27 cellular contexts compared by ENCODE assay signal in the genomic region with DNA sequence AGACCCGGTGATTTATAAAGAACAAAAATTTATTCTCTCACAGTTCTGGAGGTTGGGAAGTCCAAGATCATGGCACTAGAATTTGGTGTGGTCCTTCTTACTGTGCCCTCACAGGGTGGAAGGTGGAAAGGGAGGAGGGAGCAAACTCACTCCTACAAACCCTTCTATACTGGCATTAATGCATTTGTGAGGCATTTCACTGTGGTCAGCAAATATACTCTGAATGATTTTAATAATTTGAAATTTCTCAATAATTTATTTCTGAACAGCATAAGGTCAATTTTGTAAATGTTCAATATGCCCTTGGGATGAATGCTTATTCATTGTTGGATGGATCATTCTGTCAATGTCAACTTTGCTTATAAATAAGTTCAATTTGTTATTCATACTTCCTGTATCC.
"Had no signal": no experiment of that assay in that cellular context is flagged by ENCODE, and none has a peak within 500 bp of the region (broad histone marks: within the 10 kb centered on the region; RNA-seq: fewer than 3 reads in every experiment).

No MANE protein-coding gene starts in this region.

- DNase-seq: colonic mucosa; cortex of kidney; dermis blood vessel endothelial cell; dorsolateral prefrontal cortex; effector CD4-positive, alpha-beta T cell; effector CD8-positive, alpha-beta T cell; effector memory CD4-positive, alpha-beta T cell; effector memory CD8-positive, alpha-beta T cell; endodermal cell; erythroblast; esophagus squamous epithelium; foreskin fibroblast; foreskin keratinocyte; foreskin melanocyte; gastrocnemius medialis; glutamatergic neuron; head of caudate nucleus; heart left ventricle; heart right ventricle had no signal

- H3K27ac ChIP-seq: colonic mucosa, coronary artery, dorsolateral prefrontal cortex, epithelial cell of prostate, esophagus muscularis mucosa, esophagus squamous epithelium, foreskin keratinocyte, gastrocnemius medialis, gastroesophageal sphincter, heart left ventricle, heart right ventricle had no signal

- H3K4me3 ChIP-seq: colonic mucosa, coronary artery, dorsolateral prefrontal cortex, esophagus muscularis mucosa, esophagus squamous epithelium, gastrocnemius medialis, gastroesophageal sphincter, heart left ventricle, heart right ventricle had no signal

- H3K9me3 ChIP-seq: colonic mucosa, esophagus squamous epithelium, gastrocnemius medialis had no signal

- H3K4me1 ChIP-seq: colonic mucosa, gastroesophageal sphincter had no signal

- H3K27me3 ChIP-seq: colonic mucosa, esophagus muscularis mucosa, esophagus squamous epithelium, gastrocnemius medialis, gastroesophageal sphincter, heart left ventricle, heart right ventricle had no signal

- H3K36me3 ChIP-seq: colonic mucosa, esophagus muscularis mucosa, esophagus squamous epithelium, gastrocnemius medialis, gastroesophageal sphincter, heart left ventricle, heart right ventricle had no signal

- FAIRE-seq: colon, endometrium, endothelial cell of umbilical vein had no signal

- ATAC-seq: effector memory CD8-positive, alpha-beta T cell; esophagus mucosa; foreskin keratinocyte; gastrocnemius medialis; gastroesophageal sphincter; heart left ventricle; heart right ventricle had no signal
